ENCODE assay signal across 18 cellular contexts in genomic region chr7:101795461-101795860, GRCh38. TPM values are rescaled to one million over a fixed set of nuclear protein-coding genes. Genes with fewer than 3 reads are reported as not detected.
DNase-seq lines count a peak whose midpoint lies in the region; ATAC-seq and TF ChIP-seq lines count a peak whose summit lies in the region.
"Had no signal": no experiment of that assay in that cellular context is flagged by ENCODE, and none has a peak within 500 bp of the region (broad histone marks: within the 10 kb centered on the region; RNA-seq: fewer than 3 reads in every experiment).

No MANE protein-coding gene starts in this region.

- H4K20me1 ChIP-seq in smooth muscle cell (ENCODE audit: low read depth): no peaks in the 10 kb centered on the region
- H4K20me1 ChIP-seq: BLaER1 had no signal

- ATAC-seq in heart right ventricle (no peak), upper lobe of right lung (no peak)
- ATAC-seq: CD8-positive, alpha-beta T cell had no signal

- no peak overlapping the region for H3K4me2 ChIP-seq in smooth muscle cell
- H3K4me2 ChIP-seq: BLaER1 had no signal

- peak; percentile 38 for DNase-seq in cardiac septum (ENCODE audit: low spot score)
- no peak for DNase-seq in heart right ventricle
- peak; percentile 37 for DNase-seq in mesenteric fat pad (ENCODE audit: low spot score)
- DNase-seq in posterior vena cava (ENCODE audit: low spot score): peak; percentile 53
- DNase-seq in upper lobe of right lung: peak; percentile 33
- no peak for DNase-seq in activated CD8-positive, alpha-beta memory T cell treated with anti-CD3 and anti-CD28 coated beads, Interleukin-2, amount 50 U/mL, for 4 hours
- no peak for DNase-seq in kidney tubule cell (ENCODE audit: low spot score)
- DNase-seq in smooth muscle cell (lab: John Stamatoyannopoulos, UW; ENCODE audit: unreplicated experiment): no peak
- DNase-seq: Caco-2; CD4-positive, CD25-positive, alpha-beta regulatory T cell; CD8-positive, alpha-beta T cell; DMS153; DND-41; GM23248; H7; HCEC 1CT had no signal

- H2AFZ ChIP-seq in smooth muscle cell (ENCODE audit: low read depth): no peak overlapping the region
- H2AFZ ChIP-seq: GM23248 had no signal

- H3K27me3 ChIP-seq in heart right ventricle: peaks cover 0 to 10% (median 0%) of the 10 kb centered on the region in 7 donors
- no peaks in the 10 kb centered on the region for H3K27me3 ChIP-seq in upper lobe of right lung
- H3K27me3 ChIP-seq in smooth muscle cell (ENCODE audit: low read depth): no peaks in the 10 kb centered on the region
- H3K27me3 ChIP-seq: BLaER1 had no signal

- 96 to 97% methylated on average over 5 of the region's 5 CpGs for WGBS in heart right ventricle, 2 donors
- over 99% methylated on average over 5 of the region's 5 CpGs for WGBS in smooth muscle cell (ENCODE audit: low lambda C conversion rate)

- no peak for TF ChIP-seq CTCF in heart right ventricle (IDR thresholded peaks at IDR 0.05)
- no peak for TF ChIP-seq CTCF in upper lobe of right lung (IDR thresholded peaks at IDR 0.05)
- TF ChIP-seq CTCF in smooth muscle cell (IDR thresholded peaks at IDR 0.05; ENCODE audit: borderline replicate concordance, insufficient read depth, poor library complexity, severe bottlenecking): no peak

- H3K27ac ChIP-seq in heart right ventricle (no peak overlapping the region), upper lobe of right lung (no peak overlapping the region), smooth muscle cell (ENCODE audit: low read depth) (no peak overlapping the region)
- H3K27ac ChIP-seq: BLaER1, C4-2B, GM23248 had no signal

- intact Hi-C loops in cardiac septum (cut with DNase I) (no loop called here), heart right ventricle (cut with DNase I) (no loop called here), posterior vena cava (cut with DNase I) (no loop called here), upper lobe of right lung (cut with DNase I) (no loop called here)

- H3K36me3 ChIP-seq in heart right ventricle (no peaks in the 10 kb centered on the region), upper lobe of right lung (no peaks in the 10 kb centered on the region), smooth muscle cell (ENCODE audit: low read depth) (no peaks in the 10 kb centered on the region)
- H3K36me3 ChIP-seq: BLaER1 had no signal

- H3K9ac ChIP-seq in smooth muscle cell (ENCODE audit: low read depth): no peak overlapping the region
- H3K9ac ChIP-seq: BLaER1, GM23248 had no signal

- H3K4me1 ChIP-seq in heart right ventricle (peaks cover 0 to 11% (median 0%) of the 10 kb centered on the region in 9 donors), upper lobe of right lung (no peaks in the 10 kb centered on the region), smooth muscle cell (ENCODE audit: low read depth) (no peaks in the 10 kb centered on the region)
- H3K4me1 ChIP-seq: Caco-2 had no signal

- no peaks in the 10 kb centered on the region for H3K9me3 ChIP-seq in heart right ventricle
- H3K9me3 ChIP-seq in upper lobe of right lung: no peaks in the 10 kb centered on the region
- H3K9me3 ChIP-seq in smooth muscle cell (replicated peaks; ENCODE audit: low read depth): no peaks in the 10 kb centered on the region
- H3K9me3 ChIP-seq: BLaER1, Caco-2 had no signal

- no peaks in the 10 kb centered on the region for H3F3A ChIP-seq in smooth muscle cell (ENCODE audit: low read depth)

- H3K4me3 ChIP-seq in heart right ventricle (no peak overlapping the region), upper lobe of right lung (no peak overlapping the region), smooth muscle cell (no peak overlapping the region)
- H3K4me3 ChIP-seq: BLaER1, GM23248 had no signal

- no peaks in the 10 kb centered on the region for H3K79me2 ChIP-seq in smooth muscle cell (ENCODE audit: low read depth)

RNA-seq across cellular contexts. Expression of gene CUX1, which starts 22.0 kb away (rescaled TPM):
- total RNA-seq in cardiac septum (171 TPM), heart right ventricle (100 to 1,000 TPM in 9 of 10 donors, 10 to 100 TPM in 1; 97.3 to 176 (median 149) TPM), mesenteric fat pad (115 TPM), posterior vena cava (100 to 1,000 TPM in 1 of 2 donors, 10 to 100 TPM in 1; 87.6 to 120 TPM), upper lobe of right lung (132 TPM), smooth muscle cell (56.3 and 70.1 TPM in 2 replicates)
- polyA plus RNA-seq in heart right ventricle (10 to 100 TPM; 34.5 to 39.7 TPM), smooth muscle cell (67.5 and 78.4 TPM in 2 replicates)

Comparison
In these comparisons a context has a peak if more than half of its experiments do, and no peak if none do; other contexts are left out.
1. DNase-seq: peak in cardiac septum (single experiment), mesenteric fat pad (single experiment), posterior vena cava (single experiment) and upper lobe of right lung (single experiment); none in heart right ventricle (0 of 2), activated CD8-positive, alpha-beta memory T cell treated with anti-CD3 and anti-CD28 coated beads, Interleukin-2, amount 50 U/mL, for 4 hours (single experiment), kidney tubule cell (single experiment) and smooth muscle cell (single experiment).